ENCODE assay signal across 15 cellular contexts in the genomic region with DNA sequence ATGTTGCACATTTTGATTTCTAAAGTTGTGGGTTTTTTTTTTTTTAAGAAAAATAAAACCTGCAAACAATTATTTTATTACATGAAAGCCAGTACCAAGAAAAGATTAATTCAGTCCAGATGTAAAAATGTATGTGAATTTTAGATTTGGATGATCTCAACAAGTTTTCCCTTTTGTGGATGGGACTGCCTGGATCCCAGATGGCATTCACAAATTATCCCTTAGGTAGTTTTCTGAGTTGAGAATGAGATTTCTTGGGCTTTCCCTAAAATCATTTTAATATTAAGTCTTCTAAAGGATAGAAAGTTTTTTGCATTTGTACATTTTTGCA. TPM values are rescaled to one million over a fixed set of nuclear protein-coding genes. Genes with fewer than 3 reads are reported as not detected.
A peak's percentile ranks its signal among the peaks of the same experiment; 100 is the strongest.
DNase-seq lines count a peak whose midpoint lies in the region; ATAC-seq, FAIRE-seq and TF ChIP-seq lines count a peak whose summit lies in the region.
"Had no signal": no experiment of that assay in that cellular context is flagged by ENCODE, and none has a peak within 500 bp of the region (broad histone marks: within the 10 kb centered on the region; RNA-seq: fewer than 3 reads in every experiment).

No MANE protein-coding gene starts in this region.

- DNase-seq in heart left ventricle = no peak
- DNase-seq in left cardiac atrium = no peak
- DNase-seq in uterus = no peak
- no peak for DNase-seq in RPMI8226
- no peak for DNase-seq in DMS153 treated with DMSO at 0.1 percent for 48 hours (lab: John Stamatoyannopoulos, UW; ENCODE audit: unreplicated experiment)
- DNase-seq in pons (ENCODE audit: low spot score) = no peak
- DNase-seq: activated CD4-positive, CD25-positive, alpha-beta regulatory T cell; adrenal gland; NCI-H1092 treated with DMSO at 0.1 percent for 48 hours; NCI-H748 treated with DMSO at 0.1 percent for 48 hours; right cardiac atrium had no signal

- H3K9me3 ChIP-seq in heart left ventricle = no peaks in the 10 kb centered on the region
- H3K9me3 ChIP-seq in neuron (ENCODE audit: low read length) = no peaks in the 10 kb centered on the region
- no peaks in the 10 kb centered on the region for H3K9me3 ChIP-seq in uterus
- H3K9me3 ChIP-seq: adrenal gland had no signal

- intact Hi-C loops in heart left ventricle (cut with DNase I) (loop anchor here in 9 of 10 donors (5.0 to 10.0 kb wide), 11 partner anchors 50 to 372 kb away; partner anchors contain the start of gene RTRAF (in 1 of the 9)), left cardiac atrium (cut with DNase I) (loop anchor here (5.0 to 10.0 kb wide), 3 partner anchors 120 to 372 kb away; no protein-coding TSS in a partner anchor), uterus (cut with DNase I; ENCODE audit: low total_unique reads) (loop anchor here (10.0 kb wide), 1 partner anchor 170 kb away; no protein-coding TSS in a partner anchor)

- FAIRE-seq in endometrium (lab: Jason Lieb, UNC) = peak; percentile 92
- FAIRE-seq: GM19239 had no signal

- no peaks in the 10 kb centered on the region for H3K36me3 ChIP-seq in heart left ventricle
- H3K36me3 ChIP-seq in neuron (ENCODE audit: insufficient read depth, low read length) = no peaks in the 10 kb centered on the region
- no peaks in the 10 kb centered on the region for H3K36me3 ChIP-seq in uterus
- H3K36me3 ChIP-seq: adrenal gland had no signal

- TF ChIP-seq CTCF in heart left ventricle (IDR thresholded peaks at IDR 0.05) = no peak
- no peak for TF ChIP-seq CTCF in uterus (IDR thresholded peaks at IDR 0.05)

- no peak for ATAC-seq in heart left ventricle
- no peak for ATAC-seq in left cardiac atrium
- ATAC-seq: right cardiac atrium had no signal

- peak overlapping the region in 9 of 12 donors; percentile 5 to 99 (median 97) for H3K27ac ChIP-seq in heart left ventricle
- H3K27ac ChIP-seq in uterus = peak overlapping the region; percentile 95 to 99
- H3K27ac ChIP-seq: 22Rv1 had no signal

- peaks cover 0 to 44% (median 12%) of the 10 kb centered on the region in 12 donors for H3K4me1 ChIP-seq in heart left ventricle
- peaks cover 30% of the 10 kb centered on the region for H3K4me1 ChIP-seq in neuron (ENCODE audit: insufficient read depth, low read length)
- H3K4me1 ChIP-seq in uterus = peaks cover 3 to 12% of the 10 kb centered on the region in 2 donors

- TF ChIP-seq POLR2A in heart left ventricle (IDR thresholded peaks at IDR 0.05) = no peak
- TF ChIP-seq POLR2A in uterus (IDR thresholded peaks at IDR 0.05) = no peak

- H2AFZ ChIP-seq in neuron (ENCODE audit: low read depth, low read length) = no peak overlapping the region

- H3K27me3 ChIP-seq in heart left ventricle (peaks cover 0 to 6% (median 0%) of the 10 kb centered on the region in 9 donors), neuron (ENCODE audit: insufficient read depth, low read length) (no peaks in the 10 kb centered on the region), uterus (no peaks in the 10 kb centered on the region)
- H3K27me3 ChIP-seq: adrenal gland had no signal

- peak overlapping the region in 7 of 12 donors; percentile 76 to 92 (median 89) for H3K4me3 ChIP-seq in heart left ventricle
- peak overlapping the region; percentile 58 for H3K4me3 ChIP-seq in neuron (ENCODE audit: low read length)
- H3K4me3 ChIP-seq in uterus = peak overlapping the region; percentile 85 to 92
- H3K4me3 ChIP-seq: adrenal gland had no signal

RNA-seq across cellular contexts. Expression of gene FRMD6, which starts 2.8 kb away (rescaled TPM):
- total RNA-seq in heart left ventricle (10 to 100 TPM in 3 of 9 donors, 1 to 10 TPM in 6; 4.0 to 23.2 (median 9.2) TPM), left cardiac atrium (10 to 100 TPM; 11.5 to 17.4 TPM), uterus (100 to 1,000 TPM in 3 of 4 donors, 10 to 100 TPM in 1; 97.4 to 199 (median 134) TPM)
- polyA plus RNA-seq in heart left ventricle = 1 to 10 TPM; 1.9 to 4.4 TPM

Comparison
In these comparisons a context has a peak if more than half of its experiments do, and no peak if none do; other contexts are left out.
1. RNA of gene FRMD6, which starts 2.8 kb away (total RNA-seq): 97.4 to 199 TPM in uterus; 11.5 to 17.4 TPM in left cardiac atrium and 4.0 to 23.2 TPM in heart left ventricle; every median in the first group is over 4 times any median in the second.
2. Peak in every context shown above with its lines, with median percentiles within 50 percentile points of each other: H3K4me3 ChIP-seq.